In genomic region chr11:94128171-94128745, GRCh38 we compare ENCODE assay signal across 1 cellular context.
TF ChIP-seq lines count a peak whose summit lies in the region.

No MANE protein-coding gene starts in this region.

TF ChIP-seq in K562, 482 proteins besides CTCF, POLR2A, EP300 and RAD21 (continued from another document):
- TF ChIP-seq CUX1 (CRISPR knock-in tag; IDR thresholded peaks at IDR 0.05) = no peak
- TF ChIP-seq GABPB1 (CRISPR knock-in tag; IDR thresholded peaks at IDR 0.05) = peak; percentile 0; the same call in 1 of the 2 replicates
- no peak for TF ChIP-seq TCF3 (CRISPR knock-in tag; IDR thresholded peaks at IDR 0.05)
- no peak for TF ChIP-seq HDAC8 (tag; IDR thresholded peaks at IDR 0.05)
- TF ChIP-seq HSF4 (CRISPR knock-in tag; IDR thresholded peaks at IDR 0.05; ENCODE audit: borderline replicate concordance) = no peak
- no peak for TF ChIP-seq ESRRB (CRISPR knock-in tag; IDR thresholded peaks at IDR 0.05; ENCODE audit: borderline replicate concordance)
- no peak for TF ChIP-seq TFE3 (CRISPR knock-in tag; IDR thresholded peaks at IDR 0.05)
- no peak for TF ChIP-seq FOXP4 (CRISPR knock-in tag; IDR thresholded peaks at IDR 0.05; ENCODE audit: borderline replicate concordance)
- TF ChIP-seq ZBTB33 (CRISPR knock-in tag; IDR thresholded peaks at IDR 0.05) = peak; percentile 43; the same call in 1 of the 2 replicates
- TF ChIP-seq HOMEZ (CRISPR knock-in tag; IDR thresholded peaks at IDR 0.05) = no peak
- no peak for TF ChIP-seq DEAF1 (CRISPR knock-in tag; IDR thresholded peaks at IDR 0.05)
- TF ChIP-seq RBM39 (optimal IDR thresholded peaks at IDR 0.05; ENCODE audit: low read depth, low read length) = no peak
- no peak for TF ChIP-seq MNT (conservative IDR thresholded peaks at IDR 0.05)
- no peak for TF ChIP-seq ID3 (CRISPR knock-in tag; IDR thresholded peaks at IDR 0.05)
- TF ChIP-seq ID3 (tag; IDR thresholded peaks at IDR 0.05) = no peak
- no peak for TF ChIP-seq THAP12 (CRISPR knock-in tag; IDR thresholded peaks at IDR 0.05)
- TF ChIP-seq C11orf30 (IDR thresholded peaks at IDR 0.05; ENCODE audit: low read depth) = no peak
- TF ChIP-seq MXD1 (CRISPR knock-in tag; IDR thresholded peaks at IDR 0.05; ENCODE audit: borderline replicate concordance, poor library complexity, severe bottlenecking) = no peak
- TF ChIP-seq TCF15 (CRISPR knock-in tag; IDR thresholded peaks at IDR 0.05) = no peak
- 0 out of 2 replicates have a peak, but pooled peaks have one; percentile 22 for TF ChIP-seq AFF4 (CRISPR knock-in tag; IDR thresholded peaks at IDR 0.05)
